Comparison of ENCODE assay signal across 8 cellular contexts in genomic region chr7:876972-877311, GRCh38. TPM values are rescaled to one million over a fixed set of nuclear protein-coding genes. Genes with fewer than 3 reads are reported as not detected.
DNase-seq lines count a peak whose midpoint lies in the region; ATAC-seq and TF ChIP-seq lines count a peak whose summit lies in the region.

No MANE protein-coding gene starts in this region.

- POLR2A ChIA-PET in A673 (lab: Charles Lee; ENCODE audit: low non-redundant PET): no interaction called here

- no peak for TF ChIP-seq POLR2A in testis (IDR thresholded peaks at IDR 0.05)

- peaks cover 6 to 17% (median 8%) of the 10 kb centered on the region in 3 donors for H3K27me3 Mint-ChIP-seq in immature natural killer cell (ENCODE audit: low read depth in 3 of 3)

- no peak for DNase-seq in A673 (ENCODE audit: low spot score)
- no peak for DNase-seq in activated naive CD4-positive, alpha-beta T cell treated with anti-CD3 and anti-CD28 coated beads, Interleukin-2, amount 50 U/mL, for 72 hours (ENCODE audit: low spot score in 2 of 2)
- no peak for DNase-seq in immature natural killer cell
- no peak for DNase-seq in testis
- no peak for DNase-seq in iPS-NIHi7 (ENCODE audit: extremely low spot score)

- H3K36me3 ChIP-seq in A673 (ENCODE audit: insufficient read depth, low read length, poor library complexity, severe bottlenecking) (peaks cover 23% of the 10 kb centered on the region), testis (ENCODE audit: low read depth, missing control alignments) (no peaks in the 10 kb centered on the region)

- no peaks in the 10 kb centered on the region for H3K9me3 Mint-ChIP-seq in activated naive CD4-positive, alpha-beta T cell treated with anti-CD3 and anti-CD28 coated beads, Interleukin-2, amount 50 U/mL, for 72 hours
- H3K9me3 Mint-ChIP-seq in immature natural killer cell: no peaks in the 10 kb centered on the region

- peak overlapping the region; percentile 85 for H3K27ac ChIP-seq in A673 (ENCODE audit: low read depth, low read length, poor library complexity, severe bottlenecking)
- peak overlapping the region; percentile 86 for H3K27ac ChIP-seq in testis

- peaks cover 0 to 10% of the 10 kb centered on the region in 2 donors for H3K36me3 Mint-ChIP-seq in activated naive CD4-positive, alpha-beta T cell treated with anti-CD3 and anti-CD28 coated beads, Interleukin-2, amount 50 U/mL, for 72 hours
- peaks cover 0 to 5% (median 1%) of the 10 kb centered on the region in 3 donors for H3K36me3 Mint-ChIP-seq in immature natural killer cell

- no peaks in the 10 kb centered on the region for H3K27me3 ChIP-seq in A673 (replicated peaks; ENCODE audit: insufficient read depth, low read depth, low read length, poor library complexity)
- no peaks in the 10 kb centered on the region for H3K27me3 ChIP-seq in testis

- H3K4me1 ChIP-seq in A673 (ENCODE audit: insufficient read depth, low read length, poor library complexity, severe bottlenecking) (peaks cover 18% of the 10 kb centered on the region), testis (peaks cover 29% of the 10 kb centered on the region)

- peak overlapping the region; percentile 88 to 94 (median 93) for H3K4me3 Mint-ChIP-seq in immature natural killer cell

- intact Hi-C loops in A673 (cut with micrococcal nuclease; ENCODE audit: unreplicated experiment) (no loop called here), testis (cut with DNase I; ENCODE audit: low total_unique reads) (no loop called here)

- H3K4me1 Mint-ChIP-seq in immature natural killer cell: peaks cover 35 to 39% of the 10 kb centered on the region in 2 donors

- TF ChIP-seq CTCF in A673 (conservative IDR thresholded peaks at IDR 0.05; ENCODE audit: low read depth, low read length) (no peak), testis (IDR thresholded peaks at IDR 0.05) (no peak)

- WGBS in testis, 2 donors: 0 to 1% methylated on average over 26 of the region's 26 CpGs

- peak overlapping the region; percentile 90 to 96 for H3K27ac Mint-ChIP-seq in activated naive CD4-positive, alpha-beta T cell treated with anti-CD3 and anti-CD28 coated beads, Interleukin-2, amount 50 U/mL, for 72 hours
- peak overlapping the region; percentile 82 to 96 (median 91) for H3K27ac Mint-ChIP-seq in immature natural killer cell

- BruUV-seq in A673 (replicated peaks; lab: Mats Ljungman, UMichigan): no TSS peak

- H3K9me3 ChIP-seq in A673 (ENCODE audit: low read depth, low read length, poor library complexity, severe bottlenecking) (no peaks in the 10 kb centered on the region), testis (no peaks in the 10 kb centered on the region)

- H3K4me3 ChIP-seq in A673 (ENCODE audit: low read depth, low read length, poor library complexity, severe bottlenecking) (peak overlapping the region; percentile 98), testis (peak overlapping the region; percentile 89 to 90)

- CTCF ChIA-PET in A673 (lab: Charles Lee): no interaction called here

- ATAC-seq in GM18868 (IDR thresholded peaks at IDR 0.05; ENCODE audit: unreplicated experiment) (peak; percentile 22), HG03460 (IDR thresholded peaks at IDR 0.05; ENCODE audit: unreplicated experiment) (peak; percentile 11), HG03139 (IDR thresholded peaks at IDR 0.05; ENCODE audit: unreplicated experiment) (no peak)
- no peak for ATAC-seq in activated naive CD4-positive, alpha-beta T cell treated with anti-CD3 and anti-CD28 coated beads, Interleukin-2, amount 50 U/mL, for 72 hours

RNA-seq across cellular contexts. Expression of gene GET4, which starts 0.6 kb away (rescaled TPM):
- total RNA-seq in A673 (2021) (49.7 and 51.9 TPM in 2 replicates), testis (100 to 1,000 TPM; 128 to 141 TPM)
- 10 to 100 TPM; 32.5 to 34.1 TPM for total RNA-seq in activated naive CD4-positive, alpha-beta T cell treated with anti-CD3 and anti-CD28 coated beads, Interleukin-2, amount 50 U/mL, for 72 hours
- polyA plus RNA-seq in immature natural killer cell (10 to 100 TPM; 25.3 to 35.6 (median 25.5) TPM), testis (ENCODE audit: insufficient read depth, low read depth, low replicate concordance) (89.0 TPM)

RNA-seq across cellular contexts. Expression of gene SUN1, which starts 44.7 kb away (rescaled TPM):
- total RNA-seq in A673 (2021): 189 and 203 TPM in 2 replicates
- 100 to 1,000 TPM; 106 to 109 TPM for total RNA-seq in activated naive CD4-positive, alpha-beta T cell treated with anti-CD3 and anti-CD28 coated beads, Interleukin-2, amount 50 U/mL, for 72 hours
- polyA plus RNA-seq in immature natural killer cell: 10 to 100 TPM; 19.3 to 31.5 (median 19.8) TPM
- 100 to 1,000 TPM; 167 to 213 TPM for total RNA-seq in testis
- 173 TPM for polyA plus RNA-seq in testis (ENCODE audit: insufficient read depth, low read depth, low replicate concordance)

Comparison
In these comparisons a context has a peak if more than half of its experiments do, and no peak if none do; other contexts are left out.
1. ATAC-seq: peak in GM18868 (single experiment) and HG03460 (single experiment); none in activated naive CD4-positive, alpha-beta T cell treated with anti-CD3 and anti-CD28 coated beads, Interleukin-2, amount 50 U/mL, for 72 hours (0 of 2) and HG03139 (single experiment).